Comparison of ENCODE assay signal across 16 cellular contexts in the genomic region with DNA sequence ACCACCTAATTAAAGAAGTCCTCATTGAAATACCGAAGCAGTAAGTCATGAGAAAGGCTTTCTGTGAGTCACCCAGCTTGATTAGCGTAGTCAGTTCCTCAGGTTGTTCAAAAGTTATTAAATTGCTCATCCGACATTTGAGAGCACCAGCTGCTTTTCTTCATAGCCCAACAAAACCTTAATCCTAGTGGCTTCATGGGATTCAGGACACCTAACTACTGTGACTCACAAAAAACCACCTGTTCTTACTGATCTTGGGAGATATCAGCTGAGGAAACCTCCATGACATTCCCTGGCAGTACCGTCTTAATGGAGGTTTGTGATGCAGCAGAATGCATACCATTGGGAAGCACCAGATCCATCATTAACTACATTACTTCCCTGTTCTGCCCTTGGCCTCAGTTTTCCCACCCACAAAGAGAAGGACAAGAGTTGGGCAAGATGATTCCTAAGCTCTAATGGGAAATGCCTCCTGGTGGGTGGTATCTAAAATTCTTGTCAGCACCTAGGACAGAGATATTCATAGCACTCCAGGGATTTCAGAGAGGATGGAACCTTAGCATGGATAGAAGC.
DNase-seq lines count a peak whose midpoint lies in the region; ATAC-seq and TF ChIP-seq lines count a peak whose summit lies in the region.
"Had no signal": no experiment of that assay in that cellular context is flagged by ENCODE, and none has a peak within 500 bp of the region (broad histone marks: within the 10 kb centered on the region; RNA-seq: fewer than 3 reads in every experiment).

No MANE protein-coding gene starts in this region.

- H3K4me3 Mint-ChIP-seq in progenitor cell of endocrine pancreas (ENCODE audit: low read depth) (no peak overlapping the region), nephron progenitor cell (no peak overlapping the region)
- H3K4me3 Mint-ChIP-seq: activated T-helper 1 cell treated with anti-CD3 and anti-CD28 coated beads, Interleukin-12 subunit alpha, Interleukin-12 subunit beta, Interleukin-2, Interleukin-4 antibody, amounts not matched to agents 30 ng/mL and 10 ng/mL and 1 ng/mL, durations not matched to agents 14 hours and 24 hours and 36 hours; mesothelial cell of epicardium had no signal

- no peaks in the 10 kb centered on the region for H3K9me3 Mint-ChIP-seq in progenitor cell of endocrine pancreas (ENCODE audit: low read depth)
- H3K9me3 Mint-ChIP-seq in nephron progenitor cell, result no peaks in the 10 kb centered on the region
- H3K9me3 Mint-ChIP-seq: activated T-helper 1 cell treated with anti-CD3 and anti-CD28 coated beads, Interleukin-12 subunit alpha, Interleukin-12 subunit beta, Interleukin-2, Interleukin-4 antibody, amounts not matched to agents 30 ng/mL and 10 ng/mL and 1 ng/mL, durations not matched to agents 14 hours and 24 hours and 36 hours had no signal

- TF ChIP-seq CTCF in epithelial cell of esophagus (IDR thresholded peaks at IDR 0.05; ENCODE audit: insufficient read depth, low read depth, low read length, missing control alignments) (peak; percentile 48), progenitor cell of endocrine pancreas (IDR thresholded peaks at IDR 0.05; ENCODE audit: unreplicated experiment) (peak; percentile 18), nephron progenitor cell (IDR thresholded peaks at IDR 0.05) (no peak)

- H3K4me1 Mint-ChIP-seq in progenitor cell of endocrine pancreas (ENCODE audit: low read depth) (peaks cover 10% of the 10 kb centered on the region), nephron progenitor cell (no peaks in the 10 kb centered on the region)
- H3K4me1 Mint-ChIP-seq: mesothelial cell of epicardium had no signal

- DNase-seq in GM04504 (ENCODE audit: low read depth) (peak; percentile 55), RPMI7951 (ENCODE audit: low read depth) (peak; percentile 15), epithelial cell of esophagus (ENCODE audit: low read depth) (peak; percentile 80), progenitor cell of endocrine pancreas (ENCODE audit: low spot score, unreplicated experiment) (no peak), DMS153 treated with DMSO at 0.1 percent for 48 hours (lab: John Stamatoyannopoulos, UW; ENCODE audit: unreplicated experiment) (no peak), nephron progenitor cell (no peak)
- DNase-seq in stimulated activated CD4-positive, alpha-beta T cell treated with anti-CD3 and anti-CD28 coated beads, Interleukin-4, amount 100 ng/mL, for 4 hours, result no peak
- DNase-seq: DMS 273 treated with DMSO at 0.1 percent for 48 hours, NCI-H2171 treated with DMSO at 0.1 percent for 48 hours, WERI-Rb-1 had no signal

- H3K27ac Mint-ChIP-seq in progenitor cell of endocrine pancreas (no peak overlapping the region), nephron progenitor cell (no peak overlapping the region)
- H3K27ac Mint-ChIP-seq: activated T-helper 1 cell treated with anti-CD3 and anti-CD28 coated beads, Interleukin-12 subunit alpha, Interleukin-12 subunit beta, Interleukin-2, Interleukin-4 antibody, amounts not matched to agents 30 ng/mL and 10 ng/mL and 1 ng/mL, durations not matched to agents 14 hours and 24 hours and 36 hours; mesothelial cell of epicardium had no signal

- H3K27me3 Mint-ChIP-seq in progenitor cell of endocrine pancreas, result peaks cover 8% of the 10 kb centered on the region
- peaks cover 7% of the 10 kb centered on the region for H3K27me3 Mint-ChIP-seq in nephron progenitor cell (ENCODE audit: low read depth, poor library complexity)

- no peaks in the 10 kb centered on the region for H3K36me3 Mint-ChIP-seq in progenitor cell of endocrine pancreas (ENCODE audit: insufficient read depth)
- H3K36me3 Mint-ChIP-seq in nephron progenitor cell (ENCODE audit: low read depth), result peaks cover 5% of the 10 kb centered on the region
- H3K36me3 Mint-ChIP-seq: mesothelial cell of epicardium had no signal

- H3K4me3 ChIP-seq in epithelial cell of esophagus (ENCODE audit: low read length), result no peak overlapping the region
- H3K4me3 ChIP-seq: PC-9, right atrium auricular region, vagina had no signal

- ATAC-seq in HG03520 (IDR thresholded peaks at IDR 0.05; ENCODE audit: unreplicated experiment), result no peak

Comparison
In these comparisons a context has a peak if more than half of its experiments do, and no peak if none do; other contexts are left out.
1. DNase-seq: peak in GM04504 (single experiment), RPMI7951 (single experiment) and epithelial cell of esophagus (single experiment); none in progenitor cell of endocrine pancreas (single experiment), stimulated activated CD4-positive, alpha-beta T cell treated with anti-CD3 and anti-CD28 coated beads, Interleukin-4, amount 100 ng/mL, for 4 hours (0 of 2), DMS153 treated with DMSO at 0.1 percent for 48 hours (single experiment) and nephron progenitor cell (single experiment).